In the genomic region with DNA sequence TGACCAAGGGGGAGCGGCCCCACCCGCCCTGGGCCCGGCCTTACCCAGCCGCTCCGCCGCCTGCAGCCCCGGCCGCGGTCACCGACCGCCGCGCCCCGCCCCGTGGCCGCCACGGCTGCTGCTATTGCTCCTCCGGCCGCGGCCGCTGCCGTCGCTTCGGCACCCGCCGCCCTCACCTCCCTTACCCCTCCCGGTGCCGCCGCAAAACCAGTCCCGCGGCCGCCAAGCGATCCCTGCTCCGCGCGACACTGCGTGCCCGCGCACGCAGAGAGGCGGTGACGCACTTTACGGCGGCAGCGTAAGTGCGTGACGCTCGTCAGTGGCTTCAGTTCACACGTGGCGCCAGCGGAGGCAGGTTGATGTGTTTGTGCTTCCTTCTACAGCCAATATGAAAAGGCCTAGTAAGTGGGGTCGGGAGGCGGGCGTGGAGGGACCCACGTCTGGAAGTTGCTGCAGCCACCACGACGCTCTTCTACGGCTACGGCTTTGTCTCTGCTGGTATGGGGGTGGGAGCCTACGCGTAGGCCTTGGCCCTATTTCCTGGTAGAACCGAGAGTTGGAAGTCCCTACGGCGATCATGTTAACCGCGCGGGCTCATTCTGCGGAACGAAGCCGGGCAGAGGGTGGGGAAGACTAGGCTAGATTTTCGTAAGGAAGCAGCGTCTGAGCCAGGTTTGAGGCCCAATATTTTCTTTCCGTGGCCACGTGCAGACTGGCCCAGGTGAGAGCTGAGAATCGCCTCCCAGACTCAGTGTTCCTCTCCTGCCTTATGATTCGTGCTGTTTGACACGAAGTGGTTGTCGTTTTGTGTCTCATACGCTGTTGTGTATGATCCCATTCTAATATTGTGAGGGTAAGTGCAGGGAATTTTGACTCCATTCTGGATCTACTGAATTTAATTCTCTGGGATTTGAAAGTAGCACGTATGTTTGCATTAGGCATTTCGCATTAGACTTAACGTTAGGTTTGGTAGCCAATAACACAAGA, we compare ENCODE assay signal across 1 cellular context.
A peak's percentile ranks its signal among the peaks of the same experiment; 100 is the strongest.
TF ChIP-seq lines count a peak whose summit lies in the region.

A gene with protein sequence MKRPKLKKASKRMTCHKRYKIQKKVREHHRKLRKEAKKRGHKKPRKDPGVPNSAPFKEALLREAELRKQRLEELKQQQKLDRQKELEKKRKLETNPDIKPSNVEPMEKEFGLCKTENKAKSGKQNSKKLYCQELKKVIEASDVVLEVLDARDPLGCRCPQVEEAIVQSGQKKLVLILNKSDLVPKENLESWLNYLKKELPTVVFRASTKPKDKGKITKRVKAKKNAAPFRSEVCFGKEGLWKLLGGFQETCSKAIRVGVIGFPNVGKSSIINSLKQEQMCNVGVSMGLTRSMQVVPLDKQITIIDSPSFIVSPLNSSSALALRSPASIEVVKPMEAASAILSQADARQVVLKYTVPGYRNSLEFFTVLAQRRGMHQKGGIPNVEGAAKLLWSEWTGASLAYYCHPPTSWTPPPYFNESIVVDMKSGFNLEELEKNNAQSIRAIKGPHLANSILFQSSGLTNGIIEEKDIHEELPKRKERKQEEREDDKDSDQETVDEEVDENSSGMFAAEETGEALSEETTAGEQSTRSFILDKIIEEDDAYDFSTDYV (plus strand): TSS at position 328 of the 987 bp plus-strand sequence. CDS start 61 bp downstream, at position 389.
A gene (minus strand): TSS at position 209 of the 987 bp plus-strand sequence.

TF ChIP-seq in H1, 55 proteins besides CTCF, POLR2A, EP300 and RAD21 (continued from another document):
- TF ChIP-seq YY1 (IDR thresholded peaks at IDR 0.05; ENCODE audit: low read depth, low read length) (no peak), RNF2 (IDR thresholded peaks at IDR 0.05; ENCODE audit: borderline replicate concordance, low read depth, low read length, missing control alignments, poor library complexity, severe bottlenecking) (no peak), TCF12 (IDR thresholded peaks at IDR 0.05; ENCODE audit: low read depth, low read length) (no peak), TEAD4 (IDR thresholded peaks at IDR 0.05; ENCODE audit: low read depth, low read length) (no peak), SIRT6 (IDR thresholded peaks at IDR 0.05; ENCODE audit: low read length) (no peak), KDM1A (IDR thresholded peaks at IDR 0.05; ENCODE audit: borderline replicate concordance, low read length) (no peak), SIX5 (IDR thresholded peaks at IDR 0.05; ENCODE audit: low read depth, low read length) (no peak)
- TF ChIP-seq, protein P1, sequence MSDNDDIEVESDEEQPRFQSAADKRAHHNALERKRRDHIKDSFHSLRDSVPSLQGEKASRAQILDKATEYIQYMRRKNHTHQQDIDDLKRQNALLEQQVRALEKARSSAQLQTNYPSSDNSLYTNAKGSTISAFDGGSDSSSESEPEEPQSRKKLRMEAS (IDR thresholded peaks at IDR 0.05), result peak; percentile 99
